1 cellular context compared by ENCODE assay signal in genomic region chr11:118915941-118916841, GRCh38.
TF ChIP-seq lines count a peak whose summit lies in the region.

No MANE protein-coding gene starts in this region.

TF ChIP-seq in A549, 52 proteins besides CTCF, POLR2A, EP300 and RAD21 (continued from another document):
- TF ChIP-seq PBX3 (IDR thresholded peaks at IDR 0.05): no peak
- no peak for TF ChIP-seq CHD4 (IDR thresholded peaks at IDR 0.05; ENCODE audit: borderline replicate concordance)
- no peak for TF ChIP-seq RFX5 (IDR thresholded peaks at IDR 0.05)
- TF ChIP-seq CBX2 (IDR thresholded peaks at IDR 0.05; ENCODE audit: borderline replicate concordance, low read depth): no peak
- TF ChIP-seq HOXA7 (CRISPR knock-in tag; IDR thresholded peaks at IDR 0.05): no peak
